10 cellular contexts compared by ENCODE assay signal in the genomic region with DNA sequence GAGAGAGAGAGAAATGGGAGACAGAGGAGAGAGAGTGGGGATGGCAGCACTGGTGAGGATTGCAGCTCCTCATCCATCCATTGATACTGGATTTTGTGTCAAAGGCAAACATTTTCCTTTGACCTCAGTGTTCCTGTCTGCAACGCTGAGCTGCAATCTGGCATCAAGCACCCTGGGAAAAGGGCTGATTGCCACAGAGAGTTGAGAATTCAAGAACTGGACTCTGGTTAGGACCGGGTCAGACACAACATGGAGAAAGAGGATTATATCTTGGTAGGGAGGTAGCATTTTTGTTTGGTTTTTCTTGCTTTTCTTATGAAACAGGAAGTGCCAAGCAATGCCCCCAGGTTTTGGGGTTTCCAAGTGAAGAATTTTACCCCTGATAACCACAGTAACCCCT.
DNase-seq lines count a peak whose midpoint lies in the region; ATAC-seq and TF ChIP-seq lines count a peak whose summit lies in the region.
"Had no signal": no experiment of that assay in that cellular context is flagged by ENCODE, and none has a peak within 500 bp of the region (broad histone marks: within the 10 kb centered on the region; RNA-seq: fewer than 3 reads in every experiment).

No MANE protein-coding gene starts in this region.

- H3K9me2 ChIP-seq in PC-3 (replicated peaks; ENCODE audit: low read length) = no peaks in the 10 kb centered on the region

- intact Hi-C loops in PC-3 (cut with micrococcal nuclease) = loop anchor here (2.0 to 5.0 kb wide), 2 partner anchors 104 to 121 kb away; no protein-coding TSS in a partner anchor
- intact Hi-C loops in posterior vena cava (cut with DNase I) = loop anchor here (1.0 to 10.0 kb wide), 3 partner anchors 32 to 91 kb away; no protein-coding TSS in a partner anchor

- H3F3A ChIP-seq in PC-3 (ENCODE audit: low read length, unreplicated experiment) = no peaks in the 10 kb centered on the region

- POLR2A ChIA-PET in PC-3 (lab: Charles Lee; ENCODE audit: unreplicated experiment) = no interaction called here

- no peaks in the 10 kb centered on the region for H3K36me3 ChIP-seq in PC-3 (ENCODE audit: low read depth, low read length)

- peaks cover 31% of the 10 kb centered on the region for H3K4me1 ChIP-seq in PC-3 (ENCODE audit: insufficient read depth, low read length)

- H3K79me2 ChIP-seq in PC-3 (ENCODE audit: low read length) = no peaks in the 10 kb centered on the region

- no peak overlapping the region for H3K9ac ChIP-seq in PC-3 (ENCODE audit: low read length)

- peak overlapping the region; percentile 61 for H3K4me2 ChIP-seq in PC-3 (ENCODE audit: low read length)

- BruUV-seq in PC-3 (replicated peaks; lab: Mats Ljungman, UMichigan) = no TSS peak

- peak; percentile 57 for DNase-seq in AG20443 (ENCODE audit: low spot score)
- DNase-seq in PC-3 = no peak
- DNase-seq in fibroblast of the aortic adventitia (ENCODE audit: low read depth) = peak; percentile 84
- DNase-seq in posterior vena cava (ENCODE audit: low spot score) = peak; percentile 88
- no peak for DNase-seq in NCI-H2227 treated with DMSO at 0.1 percent for 48 hours (lab: John Stamatoyannopoulos, UW)
- DNase-seq: CD8-positive, alpha-beta T cell; Kasumi-1 had no signal

- no peak for TF ChIP-seq CTCF in PC-3 (conservative IDR thresholded peaks at IDR 0.05; ENCODE audit: low read depth, low read length)
- no peak for TF ChIP-seq CTCF in fibroblast of the aortic adventitia (IDR thresholded peaks at IDR 0.05; ENCODE audit: insufficient read depth, low read length)

- H2AFZ ChIP-seq in PC-3 (ENCODE audit: low read length) = no peak overlapping the region

- ATAC-seq in PC-3 (no peak), HG02973 (IDR thresholded peaks at IDR 0.05; ENCODE audit: unreplicated experiment) (no peak), HG02588 (IDR thresholded peaks at IDR 0.05; ENCODE audit: unreplicated experiment) (no peak), GM21723 (IDR thresholded peaks at IDR 0.05; ENCODE audit: unreplicated experiment) (no peak)
- ATAC-seq: CD8-positive, alpha-beta T cell had no signal

- no peaks in the 10 kb centered on the region for H4K20me1 ChIP-seq in PC-3 (ENCODE audit: low read length)

- H3K9me3 ChIP-seq in PC-3 (ENCODE audit: low read length) = no peaks in the 10 kb centered on the region

- CTCF ChIA-PET in PC-3 (lab: Charles Lee) = interaction anchor here (1.0 kb wide), 1 partner anchor 89 kb away, joined by 4 read pairs; no protein-coding TSS in a partner anchor

- H3K4me3 ChIP-seq in PC-3 (ENCODE audit: low read length) (no peak overlapping the region), fibroblast of the aortic adventitia (ENCODE audit: low read depth, low read length) (no peak overlapping the region)

- H3K27ac ChIP-seq in PC-3 (ENCODE audit: low read length) = no peak overlapping the region

- H3K27me3 ChIP-seq in PC-3 (ENCODE audit: low read length) = peaks cover 4% of the 10 kb centered on the region

Comparison
In these comparisons a context has a peak if more than half of its experiments do, and no peak if none do; other contexts are left out.
1. DNase-seq: peak in AG20443 (single experiment), fibroblast of the aortic adventitia (single experiment) and posterior vena cava (single experiment); none in PC-3 (single experiment) and NCI-H2227 treated with DMSO at 0.1 percent for 48 hours (single experiment).